In the genomic region with DNA sequence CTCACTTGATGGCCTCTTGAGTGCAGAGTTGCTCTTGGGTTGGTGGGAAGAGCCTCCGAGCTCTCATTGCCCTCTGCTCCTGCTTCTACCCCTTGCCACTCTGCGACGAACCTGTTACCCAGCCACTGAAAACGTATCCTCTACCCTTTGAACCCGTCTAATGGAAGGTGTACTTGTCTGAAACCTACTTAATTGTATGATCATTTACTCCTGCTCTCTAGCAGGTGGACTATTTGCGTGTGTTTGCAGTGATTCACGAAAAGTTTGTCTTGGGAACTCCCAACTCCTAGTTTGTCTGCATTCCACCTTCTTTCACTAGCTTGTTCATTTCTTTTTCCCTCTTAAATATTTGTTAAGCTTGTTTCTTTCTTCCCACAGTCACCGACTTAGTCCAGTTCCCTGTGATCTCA, we compare ENCODE assay signal across 8 cellular contexts. TPM values are rescaled to one million over a fixed set of nuclear protein-coding genes. Genes with fewer than 3 reads are reported as not detected.
A peak's percentile ranks its signal among the peaks of the same experiment; 100 is the strongest.
DNase-seq lines count a peak whose midpoint lies in the region; ATAC-seq, FAIRE-seq and TF ChIP-seq lines count a peak whose summit lies in the region.

No MANE protein-coding gene starts in this region.

- H3K27me3 ChIP-seq in layer of hippocampus (ENCODE audit: control insufficient read depth, insufficient read depth, low read length): no peaks in the 10 kb centered on the region

- FAIRE-seq in GM12891 (lab: Jason Lieb, UNC): no peak

- no peak for TF ChIP-seq POLR2A in GM12891 (IDR thresholded peaks at IDR 0.05; ENCODE audit: low read depth, low read length)

- peak overlapping the region; percentile 78 for H3K27ac ChIP-seq in layer of hippocampus (ENCODE audit: low read depth, low read length)
- H3K27ac ChIP-seq in temporal lobe (ENCODE audit: low read depth, low read length): peak overlapping the region; percentile 69

- peak; percentile 40 for DNase-seq in NCI-H146 (lab: John Stamatoyannopoulos, UW)
- DNase-seq in NCI-H146 treated with DMSO at 0.1 percent for 48 hours (lab: John Stamatoyannopoulos, UW; ENCODE audit: unreplicated experiment): no peak
- peak; percentile 25 for DNase-seq in astrocyte of the hippocampus (ENCODE audit: low read depth, low spot score)
- no peak for DNase-seq in cerebellum (ENCODE audit: low spot score)
- no peak for DNase-seq in GM12891 (ENCODE audit: insufficient read length, low spot score)

- ATAC-seq in HG03354 (IDR thresholded peaks at IDR 0.05; ENCODE audit: poor library complexity, severe bottlenecking, unreplicated experiment): peak; percentile 13

TF ChIP-seq in GM12891, 5 proteins besides CTCF, POLR2A, EP300 and RAD21:
- TF ChIP-seq POU2F2 (IDR thresholded peaks at IDR 0.05; ENCODE audit: low read depth, low read length): no peak; the same call in 1 of the 2 replicates
- no peak for TF ChIP-seq SPI1 (IDR thresholded peaks at IDR 0.05; ENCODE audit: low read depth, low read length)
- TF ChIP-seq PAX5 (IDR thresholded peaks at IDR 0.05; ENCODE audit: insufficient read depth, low read length, severe bottlenecking): no peak
- no peak for TF ChIP-seq POLR2AphosphoS5 (IDR thresholded peaks at IDR 0.05; ENCODE audit: low read depth, low read length)

RNA-seq across cellular contexts. Expression of a gene that starts 0.5 kb away (rescaled TPM):
- total RNA-seq in temporal lobe (15.5 TPM), cerebellum (18.4 TPM)
- 7.3 TPM for polyA plus RNA-seq in GM12891 (2012; ENCODE audit: low read depth, missing spikeins)

Comparison
In these comparisons a context has a peak if more than half of its experiments do, and no peak if none do; other contexts are left out.
1. DNase-seq: peak in NCI-H146 (single experiment) and astrocyte of the hippocampus (single experiment); none in NCI-H146 treated with DMSO at 0.1 percent for 48 hours (single experiment), cerebellum (single experiment) and GM12891 (single experiment).